ENCODE assay signal across 1 cellular context in genomic region chr11:47847537-47847891, GRCh38.
TF ChIP-seq lines count a peak whose summit lies in the region.

No MANE protein-coding gene starts in this region.

TF ChIP-seq in K562, 482 proteins besides CTCF, POLR2A, EP300 and RAD21 (continued from another document):
- TF ChIP-seq, protein P1, sequence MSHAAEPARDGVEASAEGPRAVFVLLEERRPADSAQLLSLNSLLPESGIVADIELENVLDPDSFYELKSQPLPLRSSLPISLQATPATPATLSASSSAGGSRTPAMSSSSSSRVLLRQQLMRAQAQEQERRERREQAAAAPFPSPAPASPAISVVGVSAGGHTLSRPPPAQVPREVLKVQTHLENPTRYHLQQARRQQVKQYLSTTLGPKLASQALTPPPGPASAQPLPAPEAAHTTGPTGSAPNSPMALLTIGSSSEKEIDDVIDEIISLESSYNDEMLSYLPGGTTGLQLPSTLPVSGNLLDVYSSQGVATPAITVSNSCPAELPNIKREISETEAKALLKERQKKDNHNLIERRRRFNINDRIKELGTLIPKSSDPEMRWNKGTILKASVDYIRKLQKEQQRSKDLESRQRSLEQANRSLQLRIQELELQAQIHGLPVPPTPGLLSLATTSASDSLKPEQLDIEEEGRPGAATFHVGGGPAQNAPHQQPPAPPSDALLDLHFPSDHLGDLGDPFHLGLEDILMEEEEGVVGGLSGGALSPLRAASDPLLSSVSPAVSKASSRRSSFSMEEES (CRISPR knock-in tag; IDR thresholded peaks at IDR 0.05): no peak
- TF ChIP-seq KDM1A (IDR thresholded peaks at IDR 0.05) (peak in 1 of 2 experiments; percentile 90; a peak in 1 of 4 replicates), TEAD4 (IDR thresholded peaks at IDR 0.05; ENCODE audit: low read length) (0 out of 2 replicates have a peak, but pooled peaks have one; percentile 4), TEAD4 (CRISPR knock-in tag; IDR thresholded peaks at IDR 0.05; ENCODE audit: borderline replicate concordance) (no peak), HIVEP1 (CRISPR knock-in tag; IDR thresholded peaks at IDR 0.05) (no peak), ZNF644 (tag; IDR thresholded peaks at IDR 0.05; ENCODE audit: low read depth) (no peak), SIN3A (IDR thresholded peaks at IDR 0.05; ENCODE audit: borderline replicate concordance in 2 of 2, control insufficient read depth in 1 of 2, low read depth in 2 of 2, low read length in 2 of 2) (no peak), MYNN (IDR thresholded peaks at IDR 0.05) (no peak), MYNN (CRISPR knock-in tag; IDR thresholded peaks at IDR 0.05) (no peak), ZNF12 (CRISPR knock-in tag; IDR thresholded peaks at IDR 0.05) (no peak), MAZ (CRISPR knock-in tag; conservative IDR thresholded peaks at IDR 0.05 in 1 of 2, IDR thresholded peaks at IDR 0.05 in 1 of 2) (no peak), ARID2 (IDR thresholded peaks at IDR 0.05) (no peak), JUN (IDR thresholded peaks at IDR 0.05; ENCODE audit: borderline replicate concordance, low read depth, low read length) (no peak), JUN (CRISPR knock-in tag; IDR thresholded peaks at IDR 0.05; ENCODE audit: borderline replicate concordance) (no peak), SIRT6 (IDR thresholded peaks at IDR 0.05; ENCODE audit: low read depth, low read length) (no peak), ZNF444 (CRISPR knock-in tag; IDR thresholded peaks at IDR 0.05) (0 out of 2 replicates have a peak, but pooled peaks have one; percentile 18), ZNF445 (CRISPR knock-in tag; IDR thresholded peaks at IDR 0.05; ENCODE audit: low read depth) (no peak), C11orf30 (IDR thresholded peaks at IDR 0.05; ENCODE audit: low read depth) (no peak), ZNF740 (CRISPR knock-in tag; IDR thresholded peaks at IDR 0.05) (0 out of 2 replicates have a peak, but pooled peaks have one; percentile 38), ZNF740 (tag; IDR thresholded peaks at IDR 0.05) (0 out of 4 replicates have a peak, but pooled peaks of 1 of the 2 experiments have one; percentile 59), MXD1 (CRISPR knock-in tag; IDR thresholded peaks at IDR 0.05; ENCODE audit: borderline replicate concordance, poor library complexity, severe bottlenecking) (no peak), STAT5B (CRISPR knock-in tag; IDR thresholded peaks at IDR 0.05) (no peak), RBM22 (IDR thresholded peaks at IDR 0.05; ENCODE audit: low read depth, low read length, poor library complexity, severe bottlenecking) (no peak), BRD4 (IDR thresholded peaks at IDR 0.05) (no peak), GABPB1 (CRISPR knock-in tag; IDR thresholded peaks at IDR 0.05) (no peak), CREB3L1 (IDR thresholded peaks at IDR 0.05; ENCODE audit: borderline replicate concordance, low read depth) (peak; percentile 34; the same call in 1 of the 2 replicates), RBM17 (IDR thresholded peaks at IDR 0.05; ENCODE audit: borderline replicate concordance, low read depth, low read length) (no peak), ADNP (tag; IDR thresholded peaks at IDR 0.05) (no peak), MBD1 (CRISPR knock-in tag; IDR thresholded peaks at IDR 0.05) (no peak), NELFE (IDR thresholded peaks at IDR 0.05; ENCODE audit: insufficient read depth, insufficient read length) (no peak)
- TF ChIP-seq, protein P2, sequence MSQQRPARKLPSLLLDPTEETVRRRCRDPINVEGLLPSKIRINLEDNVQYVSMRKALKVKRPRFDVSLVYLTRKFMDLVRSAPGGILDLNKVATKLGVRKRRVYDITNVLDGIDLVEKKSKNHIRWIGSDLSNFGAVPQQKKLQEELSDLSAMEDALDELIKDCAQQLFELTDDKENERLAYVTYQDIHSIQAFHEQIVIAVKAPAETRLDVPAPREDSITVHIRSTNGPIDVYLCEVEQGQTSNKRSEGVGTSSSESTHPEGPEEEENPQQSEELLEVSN (IDR thresholded peaks at IDR 0.05; ENCODE audit: borderline replicate concordance in 1 of 2, extremely low read depth in 1 of 2, insufficient read depth in 1 of 2, insufficient read length in 1 of 2, low read depth in 1 of 2, low read length in 1 of 2, poor library complexity in 1 of 2, severe bottlenecking in 1 of 2): no peak
